ENCODE assay signal across 8 cellular contexts in genomic region chr2:130963849-130964793, GRCh38.
DNase-seq lines count a peak whose midpoint lies in the region; ATAC-seq and TF ChIP-seq lines count a peak whose summit lies in the region.

No MANE protein-coding gene starts in this region.

- H3K27me3 Mint-ChIP-seq in CD4-positive, alpha-beta T cell = peaks cover 60% of the 10 kb centered on the region
- H3K27me3 Mint-ChIP-seq in memory B cell = peaks cover 28% of the 10 kb centered on the region

- ATAC-seq in CD4-positive, alpha-beta T cell (ENCODE audit: poor library complexity) = no peak
- ATAC-seq in memory B cell (ENCODE audit: low read depth) = no peak
- no peak for ATAC-seq in HG03175 (IDR thresholded peaks at IDR 0.05; ENCODE audit: unreplicated experiment)
- no peak for ATAC-seq in GM18511 (IDR thresholded peaks at IDR 0.05; ENCODE audit: unreplicated experiment)
- no peak for ATAC-seq in sciatic nerve

- POLR2A ChIA-PET in CD4-positive, alpha-beta T cell (lab: Charles Lee) = no interaction called here
- POLR2A ChIA-PET in HEK293T (lab: Yijun Ruan, JAX) = no interaction called here

- no peak for DNase-seq in CD4-positive, alpha-beta T cell
- DNase-seq in HEK293T (ENCODE audit: extremely low spot score) (peak; percentile 79), astrocyte of the hippocampus (ENCODE audit: low read depth, low spot score) (peak; percentile 70), memory B cell (ENCODE audit: low spot score in 2 of 2) (no peak), T1000 (lab: John Stamatoyannopoulos, UW) (no peak), sciatic nerve (ENCODE audit: low spot score) (no peak)

- no peaks in the 10 kb centered on the region for H3K36me3 Mint-ChIP-seq in CD4-positive, alpha-beta T cell (ENCODE audit: low read depth)
- no peaks in the 10 kb centered on the region for H3K36me3 Mint-ChIP-seq in memory B cell

- no peaks in the 10 kb centered on the region for H3K9me3 ChIP-seq in CD4-positive, alpha-beta T cell (ENCODE audit: control insufficient read depth, low read length)

- H3K4me1 Mint-ChIP-seq in CD4-positive, alpha-beta T cell (ENCODE audit: low read depth) = peaks cover 8% of the 10 kb centered on the region
- peaks cover 3% of the 10 kb centered on the region for H3K4me1 Mint-ChIP-seq in memory B cell

- H3K9me3 Mint-ChIP-seq in CD4-positive, alpha-beta T cell = no peaks in the 10 kb centered on the region
- H3K9me3 Mint-ChIP-seq in memory B cell = no peaks in the 10 kb centered on the region

- TF ChIP-seq CTCF in CD4-positive, alpha-beta T cell (IDR thresholded peaks at IDR 0.05) = no peak

- no peak overlapping the region for H3K27ac ChIP-seq in CD4-positive, alpha-beta T cell (ENCODE audit: low read depth, low read length)

- H3K4me3 Mint-ChIP-seq in CD4-positive, alpha-beta T cell = peak overlapping the region; percentile 34
- H3K4me3 Mint-ChIP-seq in memory B cell = peak overlapping the region; percentile 55

- CTCF ChIA-PET in CD4-positive, alpha-beta T cell (lab: Charles Lee) = no interaction called here
- CTCF ChIA-PET in HEK293T (lab: Yijun Ruan, JAX) = interaction anchor here (0.6 to 1.1 kb wide), 2 partner anchors 12 to 16 kb away, joined by 3 read pairs; no protein-coding TSS in a partner anchor

- H3K27ac Mint-ChIP-seq in CD4-positive, alpha-beta T cell = no peak overlapping the region
- H3K27ac Mint-ChIP-seq in memory B cell = no peak overlapping the region

- intact Hi-C loops in CD4-positive, alpha-beta T cell (cut with DNase I, micrococcal nuclease) = no loop called here
- intact Hi-C loops in sciatic nerve (cut with DNase I) = no loop called here

- peaks cover 27% of the 10 kb centered on the region for H3K27me3 ChIP-seq in CD4-positive, alpha-beta T cell (ENCODE audit: control insufficient read depth, insufficient read depth, low read length)

TF ChIP-seq in HEK293T, 16 proteins besides CTCF, POLR2A, EP300 and RAD21:
- TF ChIP-seq CTBP1 (IDR thresholded peaks at IDR 0.05; ENCODE audit: borderline replicate concordance) (0 out of 2 replicates have a peak, but pooled peaks have one; percentile 60), BHLHE40 (IDR thresholded peaks at IDR 0.05; ENCODE audit: borderline replicate concordance) (no peak)
TF ChIP-seq in HEK293T: peak in this region for 1.

Comparison
In these comparisons a context has a peak if more than half of its experiments do, and no peak if none do; other contexts are left out.
1. DNase-seq: peak in HEK293T (single experiment) and astrocyte of the hippocampus (single experiment); none in CD4-positive, alpha-beta T cell (0 of 10), memory B cell (0 of 2), T1000 (single experiment) and sciatic nerve (single experiment).